17 cellular contexts compared by ENCODE assay signal in genomic region chr9:128773049-128773448, GRCh38. TPM values are rescaled to one million over a fixed set of nuclear protein-coding genes. Genes with fewer than 3 reads are reported as not detected.
A peak's percentile ranks its signal among the peaks of the same experiment; 100 is the strongest.
DNase-seq lines count a peak whose midpoint lies in the region; ATAC-seq and TF ChIP-seq lines count a peak whose summit lies in the region.
"Had no signal": no experiment of that assay in that cellular context is flagged by ENCODE, and none has a peak within 500 bp of the region (broad histone marks: within the 10 kb centered on the region; RNA-seq: fewer than 3 reads in every experiment).

No MANE protein-coding gene starts in this region.

- H3K4me1 Mint-ChIP-seq in stimulated activated naive CD8-positive, alpha-beta T cell treated with anti-CD3 and anti-CD28 coated beads, Interleukin-15, Interleukin-2, amounts not matched to agents 100 ng/mL and 50 ng/mL, for 24 hours (ENCODE audit: low read depth), result peaks cover 22% of the 10 kb centered on the region
- peaks cover 22% of the 10 kb centered on the region for H3K4me1 Mint-ChIP-seq in stimulated activated naive CD8-positive, alpha-beta T cell treated with anti-CD3 and anti-CD28 coated beads, Interleukin-15, amount 100 ng/mL, for 72 hours
- peaks cover 20 to 27% of the 10 kb centered on the region in 2 donors for H3K4me1 Mint-ChIP-seq in effector memory CD8-positive, alpha-beta T cell (ENCODE audit: low read depth in 2 of 2)
- peaks cover 12% of the 10 kb centered on the region for H3K4me1 Mint-ChIP-seq in type B pancreatic cell (ENCODE audit: unreplicated experiment)

- no peaks in the 10 kb centered on the region for H3K36me3 Mint-ChIP-seq in stimulated activated naive CD8-positive, alpha-beta T cell treated with anti-CD3 and anti-CD28 coated beads, Interleukin-15, Interleukin-2, amounts not matched to agents 100 ng/mL and 50 ng/mL, for 24 hours (ENCODE audit: low read depth)
- H3K36me3 Mint-ChIP-seq in effector memory CD8-positive, alpha-beta T cell (ENCODE audit: insufficient read depth), result peaks cover 17% of the 10 kb centered on the region
- no peaks in the 10 kb centered on the region for H3K36me3 Mint-ChIP-seq in type B pancreatic cell

- no peaks in the 10 kb centered on the region for H3K9me3 Mint-ChIP-seq in stimulated activated naive CD8-positive, alpha-beta T cell treated with anti-CD3 and anti-CD28 coated beads, Interleukin-15, Interleukin-2, amounts not matched to agents 100 ng/mL and 50 ng/mL, for 24 hours
- H3K9me3 Mint-ChIP-seq in stimulated activated naive CD8-positive, alpha-beta T cell treated with anti-CD3 and anti-CD28 coated beads, Interleukin-15, amount 100 ng/mL, for 72 hours, result peaks cover 0 to 10% of the 10 kb centered on the region in 2 donors
- H3K9me3 Mint-ChIP-seq in effector memory CD8-positive, alpha-beta T cell, result peaks cover 0 to 4% of the 10 kb centered on the region in 2 donors
- H3K9me3 Mint-ChIP-seq in type B pancreatic cell, result no peaks in the 10 kb centered on the region

- H3K9me2 ChIP-seq in Karpas-422 (replicated peaks; ENCODE audit: insufficient read depth, low read length), result no peaks in the 10 kb centered on the region

- no peak overlapping the region for H3K9ac ChIP-seq in Karpas-422 (ENCODE audit: low read length)

- DNase-seq in stimulated activated naive CD8-positive, alpha-beta T cell treated with anti-CD3 and anti-CD28 coated beads, Interleukin-15, amount 100 ng/mL, for 72 hours, result no peak
- DNase-seq in Karpas-422 (no peak), type B pancreatic cell (ENCODE audit: extremely low spot score, unreplicated experiment) (no peak), vagina (ENCODE audit: extremely low spot score in 2 of 2) (no peak), HuH-7 (ENCODE audit: low spot score) (no peak), ovary (no peak)
- DNase-seq in effector memory CD8-positive, alpha-beta T cell, result no peak
- DNase-seq: activated CD8-positive, alpha-beta memory T cell treated with anti-CD3 and anti-CD28 coated beads for 24 hours; C1 segment of cervical spinal cord; central memory CD4-positive, alpha-beta T cell; DND-41; NCI-H2029; NCI-H524; SJCRH30; transverse colon had no signal

- no peak for ATAC-seq in stimulated activated naive CD8-positive, alpha-beta T cell treated with anti-CD3 and anti-CD28 coated beads, Interleukin-15, amount 100 ng/mL, for 72 hours
- ATAC-seq in effector memory CD8-positive, alpha-beta T cell (replicated peaks), result no peak
- ATAC-seq: HepG2 had no signal

- no peaks in the 10 kb centered on the region for H4K20me1 ChIP-seq in Karpas-422 (ENCODE audit: insufficient read depth, low read depth, low read length)

- H3K27ac ChIP-seq in Karpas-422 (ENCODE audit: low read length), result no peak overlapping the region
- no peak overlapping the region for H3K27ac ChIP-seq in vagina
- H3K27ac ChIP-seq in ovary, result no peak overlapping the region

- H3K36me3 ChIP-seq in Karpas-422 (ENCODE audit: insufficient read depth, low read length) (no peaks in the 10 kb centered on the region), vagina (peaks cover 0 to under 1% of the 10 kb centered on the region in 2 donors), ovary (no peaks in the 10 kb centered on the region)
- H3K36me3 ChIP-seq: SJCRH30, transverse colon had no signal

- H3K79me2 ChIP-seq in Karpas-422 (ENCODE audit: low read length), result peaks cover 30% of the 10 kb centered on the region

- no peak for TF ChIP-seq EP300 in ovary (IDR thresholded peaks at IDR 0.05)

- H3K4me3 ChIP-seq in Karpas-422 (ENCODE audit: low read length) (no peak overlapping the region), vagina (no peak overlapping the region), ovary (no peak overlapping the region)

- intact Hi-C loops in vagina (cut with DNase I), result no loop called here
- intact Hi-C loops in ovary (cut with DNase I), result loop anchor here in 1 of 4 donors (2.0 kb wide), 1 partner anchor 14 kb away; the partner anchor contains the start of gene TBC1D13

- H3K4me2 ChIP-seq in Karpas-422 (ENCODE audit: low read depth, low read length, poor library complexity, severe bottlenecking), result no peak overlapping the region

- H3K27ac Mint-ChIP-seq in stimulated activated naive CD8-positive, alpha-beta T cell treated with anti-CD3 and anti-CD28 coated beads, Interleukin-15, Interleukin-2, amounts not matched to agents 100 ng/mL and 50 ng/mL, for 24 hours, result peak overlapping the region; percentile 71
- peak overlapping the region in 1 of 2 donors; percentile 29 for H3K27ac Mint-ChIP-seq in stimulated activated naive CD8-positive, alpha-beta T cell treated with anti-CD3 and anti-CD28 coated beads, Interleukin-15, amount 100 ng/mL, for 72 hours
- H3K27ac Mint-ChIP-seq in effector memory CD8-positive, alpha-beta T cell, result peak overlapping the region; percentile 95 to 99
- H3K27ac Mint-ChIP-seq in type B pancreatic cell, result peak overlapping the region; percentile 83

- TF ChIP-seq POLR2A in vagina (IDR thresholded peaks at IDR 0.05) (no peak), ovary (IDR thresholded peaks at IDR 0.05) (no peak)

- peak overlapping the region; percentile 94 for H3K4me3 Mint-ChIP-seq in stimulated activated naive CD8-positive, alpha-beta T cell treated with anti-CD3 and anti-CD28 coated beads, Interleukin-15, Interleukin-2, amounts not matched to agents 100 ng/mL and 50 ng/mL, for 24 hours
- peak overlapping the region in 1 of 2 donors; percentile 12 for H3K4me3 Mint-ChIP-seq in stimulated activated naive CD8-positive, alpha-beta T cell treated with anti-CD3 and anti-CD28 coated beads, Interleukin-15, amount 100 ng/mL, for 72 hours
- H3K4me3 Mint-ChIP-seq in effector memory CD8-positive, alpha-beta T cell, result peak overlapping the region; percentile 91 to 97
- peak overlapping the region; percentile 96 for H3K4me3 Mint-ChIP-seq in type B pancreatic cell

- H2AFZ ChIP-seq in Karpas-422 (ENCODE audit: low read length), result 0 out of 2 replicates have a peak overlapping the region, but pooled peaks have one; percentile 28

- WGBS in ovary, 3 donors, result 79 to 87% (median 84%) methylated on average over 5 of the region's 5 CpGs

- TF ChIP-seq CTCF in type B pancreatic cell (conservative IDR thresholded peaks at IDR 0.05), result no peak
- no peak for TF ChIP-seq CTCF in vagina (IDR thresholded peaks at IDR 0.05)
- TF ChIP-seq CTCF in ovary (IDR thresholded peaks at IDR 0.05), result no peak

- H3K27me3 Mint-ChIP-seq in stimulated activated naive CD8-positive, alpha-beta T cell treated with anti-CD3 and anti-CD28 coated beads, Interleukin-15, Interleukin-2, amounts not matched to agents 100 ng/mL and 50 ng/mL, for 24 hours, result no peaks in the 10 kb centered on the region
- H3K27me3 Mint-ChIP-seq in stimulated activated naive CD8-positive, alpha-beta T cell treated with anti-CD3 and anti-CD28 coated beads, Interleukin-15, amount 100 ng/mL, for 72 hours, result no peaks in the 10 kb centered on the region
- no peaks in the 10 kb centered on the region for H3K27me3 Mint-ChIP-seq in effector memory CD8-positive, alpha-beta T cell
- no peaks in the 10 kb centered on the region for H3K27me3 Mint-ChIP-seq in type B pancreatic cell

- H3K4me1 ChIP-seq in Karpas-422 (ENCODE audit: low read length), result peaks cover 20% of the 10 kb centered on the region
- peaks cover 32% of the 10 kb centered on the region for H3K4me1 ChIP-seq in vagina
- H3K4me1 ChIP-seq in ovary (ENCODE audit: insufficient read depth), result no peaks in the 10 kb centered on the region
- H3K4me1 ChIP-seq: SJCRH30 had no signal

- H3K27me3 ChIP-seq in Karpas-422 (ENCODE audit: low read length) (no peaks in the 10 kb centered on the region), vagina (no peaks in the 10 kb centered on the region), ovary (no peaks in the 10 kb centered on the region)
- H3K27me3 ChIP-seq: SJCRH30, transverse colon had no signal

- H3K9me3 ChIP-seq in Karpas-422 (ENCODE audit: low read length) (no peaks in the 10 kb centered on the region; the same call in 1 of the 2 replicates), vagina (no peaks in the 10 kb centered on the region), ovary (no peaks in the 10 kb centered on the region)
- H3K9me3 ChIP-seq: transverse colon had no signal

RNA-seq across cellular contexts. Expression of gene ZER1, which starts 1.3 kb away (rescaled TPM):
- total RNA-seq in Karpas-422 (2014; rRNA removed; shearing (Covaris generic); ENCODE audit: low replicate concordance), result 25.4 and 25.6 TPM in 2 replicates
- total RNA-seq in type B pancreatic cell (ENCODE audit: low replicate concordance) (36.8 and 45.7 TPM in 2 replicates), vagina (54.8 TPM), ovary (10 to 100 TPM; 31.2 to 46.1 (median 34.2) TPM)
- polyA plus RNA-seq in ovary, result 10 to 100 TPM; 16.3 to 31.0 TPM

RNA-seq across cellular contexts. Expression of gene TBC1D13, which starts 14.0 kb away (rescaled TPM):
- 6.7 and 9.5 TPM in 2 replicates for total RNA-seq in Karpas-422 (2014; rRNA removed; shearing (Covaris generic); ENCODE audit: low replicate concordance)
- total RNA-seq in type B pancreatic cell (ENCODE audit: low replicate concordance) (29.0 and 33.5 TPM in 2 replicates), vagina (11.0 TPM), ovary (10 to 100 TPM; 10.7 to 31.1 (median 26.3) TPM)
- 10 to 100 TPM; 15.2 to 32.2 TPM for polyA plus RNA-seq in ovary

RNA-seq across cellular contexts. Expression of gene ENDOG, which starts 45.3 kb away (rescaled TPM):
- 17.6 and 60.4 TPM in 2 replicates for total RNA-seq in Karpas-422 (2014; rRNA removed; shearing (Covaris generic); ENCODE audit: low replicate concordance)
- total RNA-seq in type B pancreatic cell (ENCODE audit: low replicate concordance) (24.1 and 30.8 TPM in 2 replicates), vagina (28.2 TPM), ovary (10 to 100 TPM; 14.6 to 23.7 (median 20.3) TPM)
- 10 to 100 TPM in 1 of 2 donors, 1 to 10 TPM in 1; 3.6 to 13.7 TPM for polyA plus RNA-seq in ovary

RNA-seq across cellular contexts. Expression of gene ZDHHC12, which starts 49.1 kb away (rescaled TPM):
- total RNA-seq in Karpas-422 (2014; rRNA removed; shearing (Covaris generic); ENCODE audit: low replicate concordance), result 29.3 and 47.6 TPM in 2 replicates
- 25.6 and 53.5 TPM in 2 replicates for total RNA-seq in type B pancreatic cell (ENCODE audit: low replicate concordance)
- 19.4 TPM for total RNA-seq in vagina
- 10 to 100 TPM in 2 of 7 donors, 1 to 10 TPM in 5; 5.7 to 27.1 (median 7.0) TPM for total RNA-seq in ovary
- 10 to 100 TPM in 1 of 2 donors, under 1 TPM in 1; 0.30 to 12.5 TPM for polyA plus RNA-seq in ovary

RNA-seq across cellular contexts. Expression of gene SPOUT1, which starts 56.5 kb away (rescaled TPM):
- total RNA-seq in Karpas-422 (2014; rRNA removed; shearing (Covaris generic); ENCODE audit: low replicate concordance), result 28.6 and 42.5 TPM in 2 replicates
- total RNA-seq in type B pancreatic cell (ENCODE audit: low replicate concordance) (46.7 and 53.4 TPM in 2 replicates), vagina (48.6 TPM), ovary (10 to 100 TPM; 10.7 to 47.9 (median 26.5) TPM)
- polyA plus RNA-seq in ovary, result 10 to 100 TPM in 1 of 2 donors, 1 to 10 TPM in 1; 6.3 to 18.5 TPM
